ENCODE assay signal across 23 cellular contexts in genomic region chr12:54393350-54393655, GRCh38. TPM values are rescaled to one million over a fixed set of nuclear protein-coding genes. Genes with fewer than 3 reads are reported as not detected.
DNase-seq lines count a peak whose midpoint lies in the region; ATAC-seq, FAIRE-seq and TF ChIP-seq lines count a peak whose summit lies in the region.
"Had no signal": no experiment of that assay in that cellular context is flagged by ENCODE, and none has a peak within 500 bp of the region (broad histone marks: within the 10 kb centered on the region; RNA-seq: fewer than 3 reads in every experiment).

No MANE protein-coding gene starts in this region.

- ATAC-seq in activated naive CD8-positive, alpha-beta T cell treated with anti-CD3 and anti-CD28 coated beads, Interleukin-2, amount 50 U/mL, for 24 hours = no peak
- no peak for ATAC-seq in GM18520 (IDR thresholded peaks at IDR 0.05; ENCODE audit: unreplicated experiment)
- ATAC-seq: Panc1 had no signal

- H3K27me3 Mint-ChIP-seq in activated naive CD8-positive, alpha-beta T cell treated with anti-CD3 and anti-CD28 coated beads, Interleukin-2, amount 50 U/mL, for 24 hours = no peaks in the 10 kb centered on the region
- no peaks in the 10 kb centered on the region for H3K27me3 Mint-ChIP-seq in activated naive CD8-positive, alpha-beta T cell treated with anti-CD3 and anti-CD28 coated beads for 36 hours
- no peaks in the 10 kb centered on the region for H3K27me3 Mint-ChIP-seq in astrocyte (ENCODE audit: low read depth, unreplicated experiment)
- peaks cover 4% of the 10 kb centered on the region for H3K27me3 Mint-ChIP-seq in nephron (ENCODE audit: low read depth)

- H2AFZ ChIP-seq in astrocyte (ENCODE audit: low read depth, low read length) = no peak overlapping the region
- no peak overlapping the region for H2AFZ ChIP-seq in smooth muscle cell (ENCODE audit: low read depth)

- H3K4me2 ChIP-seq in astrocyte (ENCODE audit: low read length) (no peak overlapping the region), smooth muscle cell (no peak overlapping the region)

- H3K4me1 ChIP-seq in astrocyte (ENCODE audit: insufficient read depth, low read length) = no peaks in the 10 kb centered on the region
- peaks cover 29% of the 10 kb centered on the region for H3K4me1 ChIP-seq in smooth muscle cell (ENCODE audit: low read depth)

- no peak overlapping the region for H3K9ac ChIP-seq in astrocyte (ENCODE audit: low read length)
- no peak overlapping the region for H3K9ac ChIP-seq in smooth muscle cell (ENCODE audit: low read depth)

- H4K20me1 ChIP-seq in astrocyte (ENCODE audit: insufficient read depth, low read length) = peaks cover 38% of the 10 kb centered on the region
- H4K20me1 ChIP-seq in smooth muscle cell (ENCODE audit: low read depth) = peaks cover 5% of the 10 kb centered on the region

- H3K36me3 Mint-ChIP-seq in activated naive CD8-positive, alpha-beta T cell treated with anti-CD3 and anti-CD28 coated beads, Interleukin-2, amount 50 U/mL, for 24 hours (ENCODE audit: low read depth) = peaks cover 8% of the 10 kb centered on the region
- peaks cover 12% of the 10 kb centered on the region for H3K36me3 Mint-ChIP-seq in activated naive CD8-positive, alpha-beta T cell treated with anti-CD3 and anti-CD28 coated beads for 36 hours
- peaks cover 29% of the 10 kb centered on the region for H3K36me3 Mint-ChIP-seq in astrocyte (ENCODE audit: low read depth, unreplicated experiment)
- peaks cover 36% of the 10 kb centered on the region for H3K36me3 Mint-ChIP-seq in nephron (ENCODE audit: low read depth)

- FAIRE-seq in astrocyte (lab: Jason Lieb, UNC) = no peak
- no peak for FAIRE-seq in GM12892 (lab: Jason Lieb, UNC)

- H3K27ac Mint-ChIP-seq in activated naive CD8-positive, alpha-beta T cell treated with anti-CD3 and anti-CD28 coated beads, Interleukin-2, amount 50 U/mL, for 24 hours = peak overlapping the region; percentile 27
- no peak overlapping the region for H3K27ac Mint-ChIP-seq in activated naive CD8-positive, alpha-beta T cell treated with anti-CD3 and anti-CD28 coated beads for 36 hours
- H3K27ac Mint-ChIP-seq in astrocyte (ENCODE audit: unreplicated experiment) = peak overlapping the region; percentile 12
- H3K27ac Mint-ChIP-seq in nephron = peak overlapping the region; percentile 66 to 83 (median 73)

- no peak for TF ChIP-seq POLR2A in GM12892 (IDR thresholded peaks at IDR 0.05; ENCODE audit: low read depth, low read length)

- no peaks in the 10 kb centered on the region for H3K9me3 Mint-ChIP-seq in activated naive CD8-positive, alpha-beta T cell treated with anti-CD3 and anti-CD28 coated beads, Interleukin-2, amount 50 U/mL, for 24 hours
- no peaks in the 10 kb centered on the region for H3K9me3 Mint-ChIP-seq in activated naive CD8-positive, alpha-beta T cell treated with anti-CD3 and anti-CD28 coated beads for 36 hours
- H3K9me3 Mint-ChIP-seq in astrocyte (ENCODE audit: unreplicated experiment) = no peaks in the 10 kb centered on the region
- no peaks in the 10 kb centered on the region for H3K9me3 Mint-ChIP-seq in nephron

- H3K4me3 Mint-ChIP-seq in activated naive CD8-positive, alpha-beta T cell treated with anti-CD3 and anti-CD28 coated beads, Interleukin-2, amount 50 U/mL, for 24 hours = no peak overlapping the region
- H3K4me3 Mint-ChIP-seq in activated naive CD8-positive, alpha-beta T cell treated with anti-CD3 and anti-CD28 coated beads for 36 hours = no peak overlapping the region
- no peak overlapping the region for H3K4me3 Mint-ChIP-seq in astrocyte (ENCODE audit: unreplicated experiment)
- H3K4me3 Mint-ChIP-seq in nephron = peak overlapping the region; percentile 56 to 66 (median 60)

- H3K4me3 ChIP-seq in astrocyte (ENCODE audit: insufficient read depth, low read depth, low read length) (no peak overlapping the region), smooth muscle cell (no peak overlapping the region)
- H3K4me3 ChIP-seq: MG63 had no signal

- WGBS in smooth muscle cell (ENCODE audit: low lambda C conversion rate) = 71% methylated on average over 4 of the region's 4 CpGs

- H3K9me3 ChIP-seq in astrocyte (ENCODE audit: insufficient read depth, low read depth, low read length) (no peaks in the 10 kb centered on the region), smooth muscle cell (replicated peaks; ENCODE audit: low read depth) (no peaks in the 10 kb centered on the region)
- H3K9me3 ChIP-seq: MG63 had no signal

- H3F3A ChIP-seq in smooth muscle cell (ENCODE audit: low read depth) = peaks cover 8% of the 10 kb centered on the region

- H3K36me3 ChIP-seq in astrocyte (ENCODE audit: insufficient read depth, low read length) (peaks cover 34% of the 10 kb centered on the region), smooth muscle cell (ENCODE audit: low read depth) (peaks cover 11% of the 10 kb centered on the region)

- no peak overlapping the region for H3K27ac ChIP-seq in astrocyte (ENCODE audit: low read depth, low read length)
- no peak overlapping the region for H3K27ac ChIP-seq in smooth muscle cell (ENCODE audit: low read depth)

- H3K79me2 ChIP-seq in astrocyte (ENCODE audit: insufficient read depth, low read length) (peaks cover 2% of the 10 kb centered on the region), smooth muscle cell (ENCODE audit: low read depth) (no peaks in the 10 kb centered on the region)

- TF ChIP-seq CTCF in astrocyte (IDR thresholded peaks at IDR 0.05; ENCODE audit: insufficient read depth, low read depth, low read length) = no peak
- TF ChIP-seq CTCF in nephron (IDR thresholded peaks at IDR 0.05; ENCODE audit: unreplicated experiment in 3 of 3) = no peak
- TF ChIP-seq CTCF in smooth muscle cell (IDR thresholded peaks at IDR 0.05; ENCODE audit: borderline replicate concordance, insufficient read depth, poor library complexity, severe bottlenecking) = no peak

- no peak for DNase-seq in activated naive CD8-positive, alpha-beta T cell treated with anti-CD3 and anti-CD28 coated beads, Interleukin-2, amount 50 U/mL, for 24 hours
- DNase-seq in activated naive CD8-positive, alpha-beta T cell treated with anti-CD3 and anti-CD28 coated beads for 36 hours = no peak
- DNase-seq in astrocyte (ENCODE audit: low read depth) (no peak), smooth muscle cell (lab: John Stamatoyannopoulos, UW; ENCODE audit: unreplicated experiment) (no peak), NCI-H510A treated with DMSO at 0.1 percent for 48 hours (lab: John Stamatoyannopoulos, UW) (no peak), GM12892 (ENCODE audit: insufficient read length) (no peak)
- DNase-seq: activated CD4-positive, alpha-beta T cell treated with anti-CD3 and anti-CD28 coated beads for 4 hours; activated CD8-positive, alpha-beta memory T cell treated with anti-CD3 and anti-CD28 coated beads, Interleukin-2, amount 50 U/mL, for 48 hours; activated gamma-delta T cell; cerebellar nuclear complex; H7; hippocampal formation; islet precursor cell; MG63; NCI-H187; NCI-H748 treated with DMSO at 0.1 percent for 48 hours had no signal

- H3K27me3 ChIP-seq in astrocyte (ENCODE audit: insufficient read depth, low read length) (no peaks in the 10 kb centered on the region), smooth muscle cell (ENCODE audit: low read depth) (no peaks in the 10 kb centered on the region)
- H3K27me3 ChIP-seq: MG63 had no signal

- peaks cover 24% of the 10 kb centered on the region for H3K4me1 Mint-ChIP-seq in activated naive CD8-positive, alpha-beta T cell treated with anti-CD3 and anti-CD28 coated beads, Interleukin-2, amount 50 U/mL, for 24 hours
- peaks cover 26% of the 10 kb centered on the region for H3K4me1 Mint-ChIP-seq in activated naive CD8-positive, alpha-beta T cell treated with anti-CD3 and anti-CD28 coated beads for 36 hours
- peaks cover 23% of the 10 kb centered on the region for H3K4me1 Mint-ChIP-seq in astrocyte (ENCODE audit: low read depth, unreplicated experiment)
- H3K4me1 Mint-ChIP-seq in nephron = peaks cover 39% of the 10 kb centered on the region

RNA-seq across cellular contexts. Expression of gene ZNF385A, which starts 8.8 kb away (rescaled TPM):
- 1 to 10 TPM; 1.0 to 1.1 TPM for total RNA-seq in activated naive CD8-positive, alpha-beta T cell treated with anti-CD3 and anti-CD28 coated beads for 36 hours
- total RNA-seq in astrocyte (23.0 and 24.4 TPM in 2 replicates), smooth muscle cell (9.3 and 20.2 TPM in 2 replicates)
- polyA plus RNA-seq in smooth muscle cell = 6.5 and 17.2 TPM in 2 replicates
- polyA plus RNA-seq in GM12892 (2012; ENCODE audit: missing spikeins) = 1.1 TPM

RNA-seq across cellular contexts. Expression of gene ITGA5, which starts 25.8 kb away (rescaled TPM):
- total RNA-seq in activated naive CD8-positive, alpha-beta T cell treated with anti-CD3 and anti-CD28 coated beads for 36 hours = 10 to 100 TPM; 18.3 to 20.1 TPM
- total RNA-seq in astrocyte = 317 and 382 TPM in 2 replicates
- total RNA-seq in smooth muscle cell = 151 and 163 TPM in 2 replicates
- polyA plus RNA-seq in smooth muscle cell = 192 and 202 TPM in 2 replicates
- polyA plus RNA-seq in GM12892 (2012; ENCODE audit: missing spikeins) = 1.8 TPM
- polyA plus RNA-seq: neural cell had no signal

RNA-seq across cellular contexts. Expression of gene GPR84, which starts 29.0 kb away (rescaled TPM):
- 1 to 10 TPM in 1 of 2 experiments, under 1 TPM in 1; 0.62 to 1.2 TPM for total RNA-seq in activated naive CD8-positive, alpha-beta T cell treated with anti-CD3 and anti-CD28 coated beads for 36 hours
- total RNA-seq in astrocyte (not detected in 2 replicates), smooth muscle cell (0.09 and 0.13 TPM in 2 replicates)
- 0.46 TPM in 1 of 2 replicates, not detected in the other for polyA plus RNA-seq in smooth muscle cell
- polyA plus RNA-seq in GM12892 (2012; ENCODE audit: missing spikeins) = 1.9 TPM
- total RNA-seq: Daoy, fibroblast of villous mesenchyme, H7 had no signal
- polyA plus RNA-seq: AG04450, neural cell had no signal

Comparison
In these comparisons a context has a peak if more than half of its experiments do, and no peak if none do; other contexts are left out.
1. H3K4me3 Mint-ChIP-seq: peak in nephron (3 of 3); none in activated naive CD8-positive, alpha-beta T cell treated with anti-CD3 and anti-CD28 coated beads, Interleukin-2, amount 50 U/mL, for 24 hours (single experiment), activated naive CD8-positive, alpha-beta T cell treated with anti-CD3 and anti-CD28 coated beads for 36 hours (single experiment) and astrocyte (single experiment).